In the genomic region with DNA sequence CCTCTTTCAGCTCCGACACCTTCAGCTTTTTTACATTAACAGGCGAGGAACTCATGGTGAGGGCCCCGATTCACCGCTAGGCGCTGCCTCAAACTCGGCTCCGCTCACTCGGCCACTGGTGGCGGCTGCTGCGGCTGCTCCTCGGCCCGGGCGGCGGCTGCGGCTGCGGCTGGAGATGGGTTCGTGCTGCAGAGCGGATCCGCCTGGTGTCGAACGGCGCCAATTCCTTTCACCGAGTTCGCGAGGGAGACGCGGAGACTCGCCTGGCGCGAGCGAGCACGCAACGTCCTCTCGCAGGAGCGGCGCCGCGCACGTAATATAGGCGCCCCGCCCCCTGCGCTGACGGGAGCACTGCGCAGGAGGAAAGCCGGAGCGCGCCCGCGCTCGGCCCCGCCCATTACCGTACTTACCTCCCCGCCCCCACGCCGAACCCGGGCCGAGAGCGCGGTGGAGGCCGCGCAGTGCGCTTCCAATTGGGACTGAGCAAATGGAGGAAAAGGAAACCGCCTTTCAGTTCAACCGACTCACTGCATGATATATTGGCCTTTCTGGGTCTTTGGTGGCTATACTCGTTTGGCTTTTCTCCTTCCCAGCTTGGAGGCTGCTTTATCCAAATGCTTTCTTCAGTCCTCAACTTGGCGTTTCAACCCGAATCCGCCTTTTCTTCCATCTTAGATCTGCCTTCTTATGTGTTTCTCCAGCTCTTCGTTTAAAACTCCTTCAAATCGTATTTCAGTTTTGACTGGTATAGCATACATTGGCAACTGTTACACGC, we compare ENCODE assay signal across 8 cellular contexts. TPM values are rescaled to one million over a fixed set of nuclear protein-coding genes. Genes with fewer than 3 reads are reported as not detected.
DNase-seq lines count a peak whose midpoint lies in the region; ATAC-seq and TF ChIP-seq lines count a peak whose summit lies in the region.

TSS of gene HNRNPU (minus strand) at position 291 of the 775 bp plus-strand sequence. CDS start at position 55, 236 bp downstream.

- H3K4me3 ChIP-seq in testis: peak within 1 kb of the TSS; percentile 88 to 91

- TF ChIP-seq CTCF in omental fat pad (IDR thresholded peaks at IDR 0.05) (no peak), testis (IDR thresholded peaks at IDR 0.05) (peak; percentile 18 to 68 (median 57))

- no peaks in the 10 kb centered on the region for H3K36me3 ChIP-seq in testis (ENCODE audit: low read depth, missing control alignments)

- peaks cover 13% of the 10 kb centered on the region for H3K4me1 ChIP-seq in testis

- H3K27ac Mint-ChIP-seq in activated naive CD4-positive, alpha-beta T cell treated with anti-CD3 and anti-CD28 coated beads, Interleukin-2, amount 50 U/mL, for 72 hours: peak within 1 kb of the TSS; percentile 93 to 99

- peak within 1 kb of the TSS; percentile 99 to 100 for H3K27ac ChIP-seq in testis

- 0 to 1% methylated on average over 10 to 55 of the region's 71 CpGs for WGBS in testis, 2 donors

- H3K27me3 ChIP-seq in testis: no peaks in the 10 kb centered on the region

- no peaks in the 10 kb centered on the region for H3K9me3 ChIP-seq in testis

- TF ChIP-seq POLR2A in GM10847 (IDR thresholded peaks at IDR 0.05; ENCODE audit: extremely low read depth, insufficient read length) (peak; percentile 89), testis (IDR thresholded peaks at IDR 0.05) (peak; percentile 97)

- intact Hi-C loops in testis (cut with DNase I; ENCODE audit: low total_unique reads): loop anchor here (2.0 kb wide), 1 partner anchor 30 kb away; the partner anchor contains the start of gene COX20

- H3K36me3 Mint-ChIP-seq in activated naive CD4-positive, alpha-beta T cell treated with anti-CD3 and anti-CD28 coated beads, Interleukin-2, amount 50 U/mL, for 72 hours: peaks cover 40 to 41% of the 10 kb centered on the region in 2 donors

- DNase-seq in NCI-H1092 treated with DMSO at 0.1 percent for 48 hours (lab: John Stamatoyannopoulos, UW) (peak; percentile 99), SKM-1 (lab: John Stamatoyannopoulos, UW; ENCODE audit: unreplicated experiment) (peak; percentile 100), glomerular endothelial cell (ENCODE audit: extremely low read depth, low read depth, low spot score) (peak; percentile 67), omental fat pad (ENCODE audit: low spot score) (peak; percentile 93), testis (peak; percentile 98)
- peak; percentile 96 to 97 for DNase-seq in activated naive CD4-positive, alpha-beta T cell treated with anti-CD3 and anti-CD28 coated beads, Interleukin-2, amount 50 U/mL, for 72 hours (ENCODE audit: low spot score in 2 of 2)

- ATAC-seq in HG02610 (IDR thresholded peaks at IDR 0.05; ENCODE audit: unreplicated experiment) (peak; percentile 61), omental fat pad (ENCODE audit: low FRiP score) (peak; percentile 90)
- ATAC-seq in activated naive CD4-positive, alpha-beta T cell treated with anti-CD3 and anti-CD28 coated beads, Interleukin-2, amount 50 U/mL, for 72 hours: peak; percentile 78 to 80

- H3K9me3 Mint-ChIP-seq in activated naive CD4-positive, alpha-beta T cell treated with anti-CD3 and anti-CD28 coated beads, Interleukin-2, amount 50 U/mL, for 72 hours: no peaks in the 10 kb centered on the region

RNA-seq across cellular contexts. Expression of gene HNRNPU, which starts in this region (rescaled TPM):
- total RNA-seq in activated naive CD4-positive, alpha-beta T cell treated with anti-CD3 and anti-CD28 coated beads, Interleukin-2, amount 50 U/mL, for 72 hours: 100 to 1,000 TPM; 304 to 406 TPM
- total RNA-seq in glomerular endothelial cell: 248 and 357 TPM in 2 replicates
- total RNA-seq in omental fat pad: 100 to 1,000 TPM; 325 to 565 (median 451) TPM
- 100 to 1,000 TPM; 378 to 467 TPM for total RNA-seq in testis
- polyA plus RNA-seq in testis (ENCODE audit: insufficient read depth, low read depth, low replicate concordance): 303 TPM

Comparison
In these comparisons a context has a peak if more than half of its experiments do, and no peak if none do; other contexts are left out.
1. Peak in every context shown above with its lines: DNase-seq, ATAC-seq, H3K4me3 ChIP-seq and H3K27ac ChIP-seq.
2. CTCF ChIP-seq: peak in testis (3 of 3); none in omental fat pad (0 of 3).